ENCODE assay signal across 8 cellular contexts in the genomic region with DNA sequence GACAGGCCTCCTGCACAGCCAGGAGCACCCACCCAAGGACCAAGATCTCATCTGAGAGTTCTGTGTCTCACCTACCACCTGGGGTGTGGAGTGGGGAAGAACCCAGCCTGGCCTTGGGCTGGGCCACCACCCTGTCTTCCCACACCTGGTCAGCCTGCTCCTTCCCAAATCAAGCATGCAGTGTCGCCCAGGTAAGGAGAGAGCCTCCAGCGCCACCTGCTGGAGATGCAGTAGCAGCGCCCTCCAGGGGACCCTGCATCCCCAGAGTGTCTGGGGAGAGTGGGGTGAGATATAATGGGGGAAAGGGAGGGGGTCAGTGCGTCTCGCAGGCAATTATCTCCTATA. TPM values are rescaled to one million over a fixed set of nuclear protein-coding genes. Genes with fewer than 3 reads are reported as not detected.
DNase-seq lines count a peak whose midpoint lies in the region; ATAC-seq and TF ChIP-seq lines count a peak whose summit lies in the region.

No MANE protein-coding gene starts in this region.

- TF ChIP-seq CTCF in AG04450 (IDR thresholded peaks at IDR 0.05; ENCODE audit: low read depth, low read length) = peak; percentile 93

- no peak overlapping the region for H3K27ac ChIP-seq in AG04450 (ENCODE audit: low read depth, low read length)
- H3K27ac ChIP-seq in effector memory CD4-positive, alpha-beta T cell (ENCODE audit: insufficient read depth, low read length, poor library complexity, severe bottlenecking) = no peak overlapping the region

- H3K9me3 Mint-ChIP-seq in activated CD4-positive, alpha-beta memory T cell treated with anti-CD3 and anti-CD28 coated beads for 36 hours = no peaks in the 10 kb centered on the region

- intact Hi-C loops in activated CD4-positive, alpha-beta memory T cell treated with anti-CD3 and anti-CD28 coated beads for 36 hours (cut with micrococcal nuclease) = loop anchor here (1.0 kb wide), 1 partner anchor 56 kb away; no protein-coding TSS in a partner anchor

- no peaks in the 10 kb centered on the region for H3K4me1 ChIP-seq in effector memory CD4-positive, alpha-beta T cell (ENCODE audit: control insufficient read depth, insufficient read depth, low read length, poor library complexity, severe bottlenecking)

- CTCF ChIA-PET in AG04450 (lab: Charles Lee) = interaction anchor here (0.6 to 3.3 kb wide), 4 partner anchors 25 to 60 kb away, joined by 3 to 19 read pairs (median 4); no protein-coding TSS in a partner anchor
- CTCF ChIA-PET in activated CD4-positive, alpha-beta memory T cell treated with anti-CD3 and anti-CD28 coated beads for 36 hours (lab: Charles Lee) = interaction anchor here (1.0 to 3.7 kb wide), 4 partner anchors 9 to 86 kb away, joined by 3 to 34 read pairs (median 4); no protein-coding TSS in a partner anchor

- peaks cover 33% of the 10 kb centered on the region for H3K27me3 ChIP-seq in AG04450 (ENCODE audit: control insufficient read depth, insufficient read depth, low read length)
- H3K27me3 ChIP-seq in effector memory CD4-positive, alpha-beta T cell (replicated peaks; ENCODE audit: control insufficient read depth, insufficient read depth, low read length, poor library complexity, severe bottlenecking) = peaks cover 16% of the 10 kb centered on the region

- H3K4me1 Mint-ChIP-seq in activated CD4-positive, alpha-beta memory T cell treated with anti-CD3 and anti-CD28 coated beads for 36 hours (ENCODE audit: low read depth) = no peaks in the 10 kb centered on the region

- DNase-seq in AG04450 (ENCODE audit: low read depth, low spot score) = no peak
- peak; percentile 93 for DNase-seq in GM19240 (ENCODE audit: insufficient read length, low spot score)
- DNase-seq in NCI-H2196 (lab: John Stamatoyannopoulos, UW; ENCODE audit: unreplicated experiment) = peak; percentile 75
- DNase-seq in activated CD4-positive, alpha-beta memory T cell treated with anti-CD3 and anti-CD28 coated beads for 36 hours = peak; percentile 78
- peak; percentile 37 to 61 (median 43) for DNase-seq in effector memory CD4-positive, alpha-beta T cell
- peak; percentile 34 for DNase-seq in mucosa of gallbladder (ENCODE audit: low spot score)
- peak; percentile 26 to 47 for DNase-seq in stimulated activated CD8-positive, alpha-beta memory T cell treated with anti-CD3 and anti-CD28 coated beads, Interleukin-7, amount 100 ng/mL, for 48 hours (ENCODE audit: extremely low read depth in 1 of 2, low read depth in 1 of 2)

- H3K4me3 Mint-ChIP-seq in activated CD4-positive, alpha-beta memory T cell treated with anti-CD3 and anti-CD28 coated beads for 36 hours = peak overlapping the region; percentile 41

- no peak for ATAC-seq in HG02870 (IDR thresholded peaks at IDR 0.05; ENCODE audit: unreplicated experiment)

- H3K27ac Mint-ChIP-seq in activated CD4-positive, alpha-beta memory T cell treated with anti-CD3 and anti-CD28 coated beads for 36 hours = peak overlapping the region; percentile 33

- H3K27me3 Mint-ChIP-seq in activated CD4-positive, alpha-beta memory T cell treated with anti-CD3 and anti-CD28 coated beads for 36 hours = peaks cover 22% of the 10 kb centered on the region

- H3K36me3 ChIP-seq in effector memory CD4-positive, alpha-beta T cell (ENCODE audit: control insufficient read depth, insufficient read depth, low read length) = no peaks in the 10 kb centered on the region

- no peak overlapping the region for H3K4me3 ChIP-seq in AG04450 (ENCODE audit: low read depth, low read length)
- H3K4me3 ChIP-seq in effector memory CD4-positive, alpha-beta T cell (ENCODE audit: insufficient read depth, low read depth, low read length, poor library complexity, severe bottlenecking) = no peak overlapping the region

- POLR2A ChIA-PET in AG04450 (lab: Yijun Ruan, JAX) = no interaction called here
- POLR2A ChIA-PET in activated CD4-positive, alpha-beta memory T cell treated with anti-CD3 and anti-CD28 coated beads for 36 hours (lab: Charles Lee) = no interaction called here

- no peaks in the 10 kb centered on the region for H3K36me3 Mint-ChIP-seq in activated CD4-positive, alpha-beta memory T cell treated with anti-CD3 and anti-CD28 coated beads for 36 hours

- no peaks in the 10 kb centered on the region; the same call in 1 of the 2 replicates for H3K9me3 ChIP-seq in AG04450 (ENCODE audit: control insufficient read depth, insufficient read depth, low read length)
- no peaks in the 10 kb centered on the region for H3K9me3 ChIP-seq in effector memory CD4-positive, alpha-beta T cell (ENCODE audit: control insufficient read depth, low read length)

RNA-seq across cellular contexts. Expression of a gene that starts 32.3 kb away (rescaled TPM):
- 35.8 and 45.5 TPM in 2 replicates for polyA plus RNA-seq in AG04450 (2011; rRNA removed)
- 22.7 and 32.3 TPM in 2 replicates for polyA minus RNA-seq in AG04450 (2011; rRNA and poly(A)+ RNA removed)
- total RNA-seq in activated CD4-positive, alpha-beta memory T cell treated with anti-CD3 and anti-CD28 coated beads for 36 hours = 10 to 100 TPM; 22.9 to 23.4 TPM
- total RNA-seq in mucosa of gallbladder = 68.1 TPM

RNA-seq across cellular contexts. Expression of a gene that starts 35.1 kb away (rescaled TPM):
- polyA plus RNA-seq in AG04450 (2011; rRNA removed) = not detected in 2 replicates
- not detected in 2 replicates for polyA minus RNA-seq in AG04450 (2011; rRNA and poly(A)+ RNA removed)
- not detected for total RNA-seq in activated CD4-positive, alpha-beta memory T cell treated with anti-CD3 and anti-CD28 coated beads for 36 hours
- total RNA-seq in mucosa of gallbladder = not detected

RNA-seq across cellular contexts. Expression of a gene that starts 40.6 kb away (rescaled TPM):
- 314 and 427 TPM in 2 replicates for polyA plus RNA-seq in AG04450 (2011; rRNA removed)
- polyA minus RNA-seq in AG04450 (2011; rRNA and poly(A)+ RNA removed) = 219 and 313 TPM in 2 replicates
- 10 to 100 TPM; 11.0 to 13.5 TPM for total RNA-seq in activated CD4-positive, alpha-beta memory T cell treated with anti-CD3 and anti-CD28 coated beads for 36 hours
- total RNA-seq in mucosa of gallbladder = 100 TPM

RNA-seq across cellular contexts. Expression of a gene that starts 46.3 kb away (rescaled TPM):
- not detected in 2 replicates for polyA plus RNA-seq in AG04450 (2011; rRNA removed)
- polyA minus RNA-seq in AG04450 (2011; rRNA and poly(A)+ RNA removed) = not detected in 2 replicates
- total RNA-seq in activated CD4-positive, alpha-beta memory T cell treated with anti-CD3 and anti-CD28 coated beads for 36 hours = not detected
- not detected for total RNA-seq in mucosa of gallbladder
